Comparison of ENCODE assay signal across 11 cellular contexts in genomic region chr16:56992431-56992830, GRCh38. TPM values are rescaled to one million over a fixed set of nuclear protein-coding genes. Genes with fewer than 3 reads are reported as not detected.
A peak's percentile ranks its signal among the peaks of the same experiment; 100 is the strongest.
DNase-seq lines count a peak whose midpoint lies in the region; ATAC-seq and TF ChIP-seq lines count a peak whose summit lies in the region.
"Not testable (repeated sequence)": the region's sequence is repeated elsewhere in the genome, so short reads cannot be mapped to it uniquely, and the experiment has no call there.
"Had no signal": no experiment of that assay in that cellular context is flagged by ENCODE, and none has a peak within 500 bp of the region (broad histone marks: within the 10 kb centered on the region; RNA-seq: fewer than 3 reads in every experiment).

No MANE protein-coding gene starts in this region.

- TF ChIP-seq CTCF in Peyer's patch (IDR thresholded peaks at IDR 0.05); transverse colon (IDR thresholded peaks at IDR 0.05): not testable (repeated sequence)

- WGBS in transverse colon (ENCODE audit: low coverage in 1 of 2), 2 donors: 60 to 94% methylated on average over 1 of the region's 1 CpG

- CTCF ChIA-PET in activated CD4-positive, alpha-beta memory T cell treated with anti-CD3 and anti-CD28 coated beads for 36 hours (lab: Charles Lee): interaction anchor here (1.0 to 1.6 kb wide), 3 partner anchors 17 to 49 kb away, joined by 3 to 4 read pairs (median 4); no protein-coding TSS in a partner anchor

- H3K4me3 ChIP-seq in BLaER1 treated with 17β-estradiol and CSF1 and Interleukin-3, amounts not matched to agents 10 nM and 100 nM: not testable (repeated sequence)
- peak overlapping the region in 2 of 4 donors; percentile 26 to 81 for H3K4me3 ChIP-seq in Peyer's patch
- peak overlapping the region; percentile 50 for H3K4me3 ChIP-seq in rectal smooth muscle tissue (ENCODE audit: low read length)
- peak overlapping the region in 1 of 4 donors; percentile 37 for H3K4me3 ChIP-seq in transverse colon

- H3K36me3 ChIP-seq in BLaER1 treated with 17β-estradiol and CSF1 and Interleukin-3, amounts not matched to agents 10 nM and 100 nM: peaks cover 0 to 24% (median 10%) of the 10 kb centered on the region in 11 experiments; a peak in 9 of 22 replicates
- not testable (repeated sequence) for H3K36me3 ChIP-seq in Peyer's patch; rectal smooth muscle tissue (ENCODE audit: control insufficient read depth, insufficient read depth, low read length); transverse colon

- H3K4me1 Mint-ChIP-seq in activated CD4-positive, alpha-beta memory T cell treated with anti-CD3 and anti-CD28 coated beads for 36 hours (ENCODE audit: low read depth): peaks cover 64% of the 10 kb centered on the region
- H3K4me1 Mint-ChIP-seq in activated T-helper 17 cell treated with anti-CD3 and anti-CD28 coated beads, Interleukin-2, amount 50 U/mL, for 72 hours: peaks cover 43% of the 10 kb centered on the region
- H3K4me1 Mint-ChIP-seq in central memory CD8-positive, alpha-beta T cell: peaks cover 82% of the 10 kb centered on the region
- peaks cover 91 to 96% of the 10 kb centered on the region in 2 donors for H3K4me1 Mint-ChIP-seq in immature natural killer cell

- in situ Hi-C loops in transverse colon (cut with MboI; ENCODE audit: low pct_ligation_motif_present in 1 of 4, low pct_unique_long_range_greater_than_20kb in 1 of 4, low sequenced_read_pairs in 3 of 4): not testable (repeated sequence)

- TF ChIP-seq POLR2A in Peyer's patch (IDR thresholded peaks at IDR 0.05); transverse colon (IDR thresholded peaks at IDR 0.05): not testable (repeated sequence)

- H3K9me3 Mint-ChIP-seq in activated CD4-positive, alpha-beta memory T cell treated with anti-CD3 and anti-CD28 coated beads for 36 hours; activated T-helper 17 cell treated with anti-CD3 and anti-CD28 coated beads, Interleukin-2, amount 50 U/mL, for 72 hours; central memory CD8-positive, alpha-beta T cell; immature natural killer cell: not testable (repeated sequence)

- not testable (repeated sequence) for H3K27me3 ChIP-seq in BLaER1 treated with 17β-estradiol and CSF1 and Interleukin-3, amounts not matched to agents 10 nM and 100 nM; Peyer's patch; rectal smooth muscle tissue (ENCODE audit: control insufficient read depth, insufficient read depth, low read length); transverse colon

- H4K20me1 ChIP-seq in BLaER1 treated with 17β-estradiol and CSF1 and Interleukin-3, amounts not matched to agents 10 nM and 100 nM: peaks cover 0 to 45% (median 24%) of the 10 kb centered on the region in 11 experiments; a peak in 15 of 22 replicates

- intact Hi-C loops in activated CD4-positive, alpha-beta memory T cell treated with anti-CD3 and anti-CD28 coated beads for 36 hours (cut with micrococcal nuclease): loop anchor here (5.0 kb wide), 1 partner anchor 195 kb away; the partner anchor contains the start of genes PSME3IP1 and RSPRY1
- intact Hi-C loops in transverse colon (cut with DNase I; ENCODE audit: low total_unique reads): not testable (repeated sequence)

- peaks cover 55 to 72% (median 66%) of the 10 kb centered on the region in 10 experiments for H3K4me1 ChIP-seq in BLaER1 treated with 17β-estradiol and CSF1 and Interleukin-3, amounts not matched to agents 10 nM and 100 nM
- H3K4me1 ChIP-seq in Peyer's patch (peaks cover 0 to 39% (median 15%) of the 10 kb centered on the region in 4 donors), rectal smooth muscle tissue (ENCODE audit: control insufficient read depth, insufficient read depth, low read length) (peaks cover 14% of the 10 kb centered on the region), transverse colon (peaks cover 16 to 56% (median 37%) of the 10 kb centered on the region in 4 donors)

- peak in 1 of 3 donors; percentile 21 for DNase-seq in Peyer's patch
- not testable (repeated sequence) for DNase-seq in activated CD4-positive, alpha-beta memory T cell treated with anti-CD3 and anti-CD28 coated beads for 36 hours; central memory CD8-positive, alpha-beta T cell (ENCODE audit: low spot score in 2 of 2); immature natural killer cell; transverse colon

- not testable (repeated sequence) for ATAC-seq in activated T-helper 17 cell treated with anti-CD3 and anti-CD28 coated beads, Interleukin-2, amount 50 U/mL, for 72 hours (replicated peaks); central memory CD8-positive, alpha-beta T cell (replicated peaks; ENCODE audit: extremely low read depth, poor library complexity, severe bottlenecking)

- TF ChIP-seq EP300 in transverse colon (IDR thresholded peaks at IDR 0.05; ENCODE audit: low read depth): not testable (repeated sequence)

- H3K9ac ChIP-seq in BLaER1 treated with 17β-estradiol and CSF1 and Interleukin-3, amounts not matched to agents 10 nM and 100 nM; rectal smooth muscle tissue (ENCODE audit: low read length): not testable (repeated sequence)

- H3K4me2 ChIP-seq in BLaER1 treated with 17β-estradiol and CSF1 and Interleukin-3, amounts not matched to agents 10 nM and 100 nM: peak overlapping the region in 7 of 11 experiments; percentile 93 to 99 (median 95); a peak in 11 of 22 replicates

- peaks cover 67% of the 10 kb centered on the region for H3K36me3 Mint-ChIP-seq in activated CD4-positive, alpha-beta memory T cell treated with anti-CD3 and anti-CD28 coated beads for 36 hours
- peaks cover 97% of the 10 kb centered on the region for H3K36me3 Mint-ChIP-seq in activated T-helper 17 cell treated with anti-CD3 and anti-CD28 coated beads, Interleukin-2, amount 50 U/mL, for 72 hours (ENCODE audit: low read depth)
- H3K36me3 Mint-ChIP-seq in central memory CD8-positive, alpha-beta T cell (ENCODE audit: insufficient read depth): peaks cover 60% of the 10 kb centered on the region
- H3K36me3 Mint-ChIP-seq in immature natural killer cell: peaks cover 13 to 32% (median 16%) of the 10 kb centered on the region in 3 donors

- H3K27ac Mint-ChIP-seq in activated CD4-positive, alpha-beta memory T cell treated with anti-CD3 and anti-CD28 coated beads for 36 hours: peak overlapping the region; percentile 99
- H3K27ac Mint-ChIP-seq in activated T-helper 17 cell treated with anti-CD3 and anti-CD28 coated beads, Interleukin-2, amount 50 U/mL, for 72 hours: peak overlapping the region; percentile 95
- H3K27ac Mint-ChIP-seq in central memory CD8-positive, alpha-beta T cell (ENCODE audit: low read depth): peak overlapping the region; percentile 96
- H3K27ac Mint-ChIP-seq in immature natural killer cell: peak overlapping the region in 5 of 6 donors; percentile 63 to 96 (median 94)

- not testable (repeated sequence) for H3K27me3 Mint-ChIP-seq in activated CD4-positive, alpha-beta memory T cell treated with anti-CD3 and anti-CD28 coated beads for 36 hours; activated T-helper 17 cell treated with anti-CD3 and anti-CD28 coated beads, Interleukin-2, amount 50 U/mL, for 72 hours; central memory CD8-positive, alpha-beta T cell; immature natural killer cell (ENCODE audit: low read depth in 3 of 3)

- H3K27ac ChIP-seq in BLaER1 treated with 17β-estradiol and CSF1 and Interleukin-3, amounts not matched to agents 10 nM and 100 nM: 0 out of 22 replicates have a peak overlapping the region, but pooled peaks of 1 of the 11 experiments have one; percentile 39
- H3K27ac ChIP-seq in Peyer's patch: peak overlapping the region in 3 of 4 donors; percentile 84 to 95 (median 86)
- not testable (repeated sequence) for H3K27ac ChIP-seq in rectal smooth muscle tissue (ENCODE audit: low read depth, low read length)
- H3K27ac ChIP-seq in transverse colon: peak overlapping the region; percentile 89 to 93 (median 91)

- POLR2A ChIA-PET in activated CD4-positive, alpha-beta memory T cell treated with anti-CD3 and anti-CD28 coated beads for 36 hours (lab: Charles Lee): interaction anchor here (0.6 to 2.3 kb wide), 4 partner anchors 10 to 123 kb away, joined by 3 to 9 read pairs (median 4); no protein-coding TSS in a partner anchor

- H3K4me3 Mint-ChIP-seq in activated CD4-positive, alpha-beta memory T cell treated with anti-CD3 and anti-CD28 coated beads for 36 hours: peak overlapping the region; percentile 96
- H3K4me3 Mint-ChIP-seq in activated T-helper 17 cell treated with anti-CD3 and anti-CD28 coated beads, Interleukin-2, amount 50 U/mL, for 72 hours: peak overlapping the region; percentile 90
- peak overlapping the region; percentile 81 for H3K4me3 Mint-ChIP-seq in central memory CD8-positive, alpha-beta T cell
- H3K4me3 Mint-ChIP-seq in immature natural killer cell: peak overlapping the region; percentile 21 to 100 (median 95)

- H3K9me3 ChIP-seq in BLaER1 treated with 17β-estradiol and CSF1 and Interleukin-3, amounts not matched to agents 10 nM and 100 nM (replicated peaks in 1 of 11); Peyer's patch; transverse colon: not testable (repeated sequence)

RNA-seq across cellular contexts. Expression of gene NLRC5, which starts 3.1 kb away (rescaled TPM):
- total RNA-seq in Peyer's patch: 100 to 1,000 TPM in 1 of 4 donors, 10 to 100 TPM in 3; 47.6 to 314 (median 80.8) TPM
- 100 to 1,000 TPM; 151 to 167 TPM for total RNA-seq in activated CD4-positive, alpha-beta memory T cell treated with anti-CD3 and anti-CD28 coated beads for 36 hours
- 100 to 1,000 TPM; 182 to 219 TPM for total RNA-seq in activated T-helper 17 cell treated with anti-CD3 and anti-CD28 coated beads, Interleukin-2, amount 50 U/mL, for 72 hours
- 100 to 1,000 TPM in 1 of 3 donors, 10 to 100 TPM in 2; 18.2 to 151 (median 32.8) TPM for polyA plus RNA-seq in immature natural killer cell
- 100 to 1,000 TPM in 1 of 4 donors, 10 to 100 TPM in 3; 59.4 to 171 (median 73.6) TPM for total RNA-seq in transverse colon

RNA-seq across cellular contexts. Expression of gene CETP, which starts 30.7 kb away (rescaled TPM):
- 1 to 10 TPM in 1 of 4 donors, not detected in 3; 2.5 TPM for total RNA-seq in Peyer's patch
- not detected for total RNA-seq in activated CD4-positive, alpha-beta memory T cell treated with anti-CD3 and anti-CD28 coated beads for 36 hours
- total RNA-seq in activated T-helper 17 cell treated with anti-CD3 and anti-CD28 coated beads, Interleukin-2, amount 50 U/mL, for 72 hours: not detected
- polyA plus RNA-seq in immature natural killer cell: under 1 TPM in 1 of 3 donors, not detected in 2; 0.22 TPM
- under 1 TPM in 1 of 4 donors, not detected in 3; 0.55 TPM for total RNA-seq in transverse colon
- total RNA-seq: Calu3, H1, HT-29 had no signal
- polyA plus RNA-seq: H1 had no signal
